In genomic region chr17:72726936-72727335, GRCh38 we compare ENCODE assay signal across 8 cellular contexts.
DNase-seq lines count a peak whose midpoint lies in the region; ATAC-seq lines count a peak whose summit lies in the region.

No MANE protein-coding gene starts in this region.

- peak; percentile 87 for ATAC-seq in GM19324 (IDR thresholded peaks at IDR 0.05; ENCODE audit: low FRiP score, unreplicated experiment)
- ATAC-seq in HG03280 (IDR thresholded peaks at IDR 0.05; ENCODE audit: unreplicated experiment) = peak; percentile 92

- peak overlapping the region; percentile 76 for H3K4me3 Mint-ChIP-seq in T-helper 1 cell treated with Interleukin-12 subunit alpha and Interleukin-12 subunit beta and Interleukin-4 antibody, amounts not matched to agents 30 μg/mL and 1 μg/mL, for 36 hours

- in situ Hi-C loops in Caki2 (cut with HindIII; ENCODE audit: low pct_unique_long_range_greater_than_20kb, low sequenced_read_pairs) = no loop called here

- peak overlapping the region; percentile 95 for H3K27ac Mint-ChIP-seq in T-helper 1 cell treated with Interleukin-12 subunit alpha and Interleukin-12 subunit beta and Interleukin-4 antibody, amounts not matched to agents 30 μg/mL and 1 μg/mL, for 36 hours

- peaks cover 33% of the 10 kb centered on the region for H3K4me1 Mint-ChIP-seq in T-helper 1 cell treated with Interleukin-12 subunit alpha and Interleukin-12 subunit beta and Interleukin-4 antibody, amounts not matched to agents 30 μg/mL and 1 μg/mL, for 36 hours (ENCODE audit: low read depth)

- no peaks in the 10 kb centered on the region for H3K9me3 Mint-ChIP-seq in T-helper 1 cell treated with Interleukin-12 subunit alpha and Interleukin-12 subunit beta and Interleukin-4 antibody, amounts not matched to agents 30 μg/mL and 1 μg/mL, for 36 hours

- DNase-seq in Caki2 (ENCODE audit: low read depth) (peak; percentile 14), germinal center (ENCODE audit: low spot score) (peak; percentile 72), pons (ENCODE audit: low spot score) (no peak), COLO829 (ENCODE audit: low spot score) (no peak), NCI-H2171 treated with DMSO at 0.1 percent for 48 hours (lab: John Stamatoyannopoulos, UW) (no peak)

- no peaks in the 10 kb centered on the region for H3K27me3 Mint-ChIP-seq in T-helper 1 cell treated with Interleukin-12 subunit alpha and Interleukin-12 subunit beta and Interleukin-4 antibody, amounts not matched to agents 30 μg/mL and 1 μg/mL, for 36 hours (ENCODE audit: low read depth)

- peaks cover 2% of the 10 kb centered on the region for H3K36me3 Mint-ChIP-seq in T-helper 1 cell treated with Interleukin-12 subunit alpha and Interleukin-12 subunit beta and Interleukin-4 antibody, amounts not matched to agents 30 μg/mL and 1 μg/mL, for 36 hours (ENCODE audit: low read depth)

Comparison
In these comparisons a context has a peak if more than half of its experiments do, and no peak if none do; other contexts are left out.
1. DNase-seq: peak in Caki2 (single experiment) and germinal center (single experiment); none in pons (single experiment), COLO829 (single experiment) and NCI-H2171 treated with DMSO at 0.1 percent for 48 hours (single experiment).